Comparison of ENCODE assay signal across 16 cellular contexts in genomic region chr19:49094505-49095482, GRCh38. TPM values are rescaled to one million over a fixed set of nuclear protein-coding genes. Genes with fewer than 3 reads are reported as not detected.
A peak's percentile ranks its signal among the peaks of the same experiment; 100 is the strongest.
DNase-seq lines count a peak whose midpoint lies in the region; ATAC-seq and TF ChIP-seq lines count a peak whose summit lies in the region.
"Had no signal": no experiment of that assay in that cellular context is flagged by ENCODE, and none has a peak within 500 bp of the region (broad histone marks: within the 10 kb centered on the region; RNA-seq: fewer than 3 reads in every experiment).

No MANE protein-coding gene starts in this region.

- H3K27ac ChIP-seq in GM23338 (ENCODE audit: low read depth) (no peak overlapping the region), heart right ventricle (peak overlapping the region in 7 of 10 donors; percentile 20 to 68 (median 43)), osteoblast (ENCODE audit: low read depth, low read length) (no peak overlapping the region)
- H3K27ac ChIP-seq: C4-2B had no signal

- peaks cover 4% of the 10 kb centered on the region for H3K27me3 Mint-ChIP-seq in GM23338 (ENCODE audit: insufficient read depth, low read depth, poor library complexity)
- H3K27me3 Mint-ChIP-seq in immature natural killer cell (ENCODE audit: low read depth in 3 of 3) = peaks cover 0 to 2% (median 1%) of the 10 kb centered on the region in 3 donors

- 56 to 62% methylated on average over 23 of the region's 23 CpGs for WGBS in heart right ventricle, 2 donors

- H3K9me3 ChIP-seq in heart right ventricle = no peaks in the 10 kb centered on the region
- no peaks in the 10 kb centered on the region for H3K9me3 ChIP-seq in osteoblast (ENCODE audit: low read depth, low read length)

- H3K4me2 ChIP-seq in GM23338 (no peak overlapping the region), osteoblast (ENCODE audit: insufficient read depth, low read length) (no peak overlapping the region)

- H3K4me3 Mint-ChIP-seq in GM23338 (no peak overlapping the region), immature natural killer cell (no peak overlapping the region)

- H4K20me1 ChIP-seq in GM23338 (replicated peaks; ENCODE audit: insufficient read depth) (peaks cover 59% of the 10 kb centered on the region), osteoblast (ENCODE audit: insufficient read depth, low read length) (peaks cover 54% of the 10 kb centered on the region)

- TF ChIP-seq CTCF in GM23338 (conservative IDR thresholded peaks at IDR 0.05; ENCODE audit: low read depth in 2 of 2) (no peak), heart right ventricle (IDR thresholded peaks at IDR 0.05) (no peak), osteoblast (IDR thresholded peaks at IDR 0.05; ENCODE audit: extremely low read depth, low read depth, low read length) (no peak)

- peaks cover 39% of the 10 kb centered on the region for H3K36me3 ChIP-seq in GM23338 (ENCODE audit: insufficient read depth)
- peaks cover 0 to 100% (median 51%) of the 10 kb centered on the region in 9 donors for H3K36me3 ChIP-seq in heart right ventricle
- H3K36me3 ChIP-seq in osteoblast (ENCODE audit: insufficient read depth, low read length) = peaks cover 88% of the 10 kb centered on the region

- H3K9me3 Mint-ChIP-seq in GM23338 = no peaks in the 10 kb centered on the region
- H3K9me3 Mint-ChIP-seq in immature natural killer cell = no peaks in the 10 kb centered on the region

- no peaks in the 10 kb centered on the region for H3K9me2 ChIP-seq in GM23338 (ENCODE audit: insufficient read depth)

- H3K4me1 Mint-ChIP-seq in GM23338 (0 out of 3 replicates have a peak, but pooled peaks cover 5% of the 10 kb centered on the region), immature natural killer cell (peaks cover 13 to 29% of the 10 kb centered on the region in 2 donors)

- intact Hi-C loops in heart right ventricle (cut with DNase I) = loop anchor here (5.0 kb wide), 4 partner anchors 48 to 113 kb away; no protein-coding TSS in a partner anchor

- H3K27me3 ChIP-seq in GM23338 (ENCODE audit: insufficient read depth) (no peaks in the 10 kb centered on the region), heart right ventricle (no peaks in the 10 kb centered on the region), osteoblast (ENCODE audit: insufficient read depth, low read length) (no peaks in the 10 kb centered on the region)

- no peak; the same call in 2 of the 3 replicates for ATAC-seq in GM23338
- ATAC-seq in heart right ventricle = peak; percentile 83 to 96 (median 90)

- H3K36me3 Mint-ChIP-seq in GM23338 (ENCODE audit: low read depth) (peaks cover 93% of the 10 kb centered on the region), immature natural killer cell (peaks cover 8 to 32% (median 14%) of the 10 kb centered on the region in 3 donors)

- H3K4me1 ChIP-seq in GM23338 (ENCODE audit: insufficient read depth) (no peaks in the 10 kb centered on the region), heart right ventricle (peaks cover 7 to 50% (median 17%) of the 10 kb centered on the region in 9 donors), osteoblast (ENCODE audit: insufficient read depth, low read length) (no peaks in the 10 kb centered on the region)

- H2AFZ ChIP-seq in GM23338 (no peak overlapping the region), osteoblast (ENCODE audit: low read length) (no peak overlapping the region)

- DNase-seq in GM23338 (ENCODE audit: low spot score) (no peak), amygdala (lab: John Stamatoyannopoulos, UW) (peak in 39 of 56 donors; percentile 3 to 73 (median 34)), heart right ventricle (peak; percentile 48 to 73), osteoblast (ENCODE audit: insufficient read length, low spot score, missing footprints) (peak; percentile 34), NCI-H2171 (lab: John Stamatoyannopoulos, UW) (no peak), immature natural killer cell (no peak), NCI-H1930 (lab: John Stamatoyannopoulos, UW) (no peak)
- no peak for DNase-seq in stimulated activated CD4-positive, alpha-beta T cell treated with anti-CD3 and anti-CD28 coated beads, Interleukin-4, amount 100 ng/mL, for 4 hours
- DNase-seq: activated effector memory CD4-positive, alpha-beta T cell treated with anti-CD3 and anti-CD28 coated beads, Interleukin-2, amount 50 U/mL, for 16 hours; DND-41; NCI-H187 treated with DMSO at 0.1 percent for 48 hours; NCI-H524 had no signal

- peaks cover 62% of the 10 kb centered on the region for H3F3A ChIP-seq in GM23338 (replicated peaks; ENCODE audit: low read depth)

- H3K79me2 ChIP-seq in GM23338 (replicated peaks; ENCODE audit: insufficient read depth) (peaks cover 72% of the 10 kb centered on the region), osteoblast (ENCODE audit: insufficient read depth, low read length) (peaks cover 89% of the 10 kb centered on the region)

- H3K27ac Mint-ChIP-seq in GM23338 = peak overlapping the region; percentile 44; the same call in 1 of the 2 replicates
- H3K27ac Mint-ChIP-seq in immature natural killer cell = peak overlapping the region in 2 of 6 donors; percentile 9 to 34

- H3K4me3 ChIP-seq in GM23338 (no peak overlapping the region), heart right ventricle (no peak overlapping the region), osteoblast (ENCODE audit: insufficient read depth, low read length) (no peak overlapping the region)
- H3K4me3 ChIP-seq: lung had no signal

RNA-seq across cellular contexts. Expression of gene SNRNP70, which starts 9.5 kb away (rescaled TPM):
- 349 and 361 TPM in 2 replicates for total RNA-seq in GM23338 (2014; rRNA removed; shearing (Covaris generic))
- 229 and 243 TPM in 2 replicates for polyA plus RNA-seq in GM23338 (2016; fragmentation: Nextera tagmentation; extraction: Ambion mirVana)
- total RNA-seq in heart right ventricle = 100 to 1,000 TPM in 3 of 10 donors, 10 to 100 TPM in 7; 75.2 to 157 (median 88.4) TPM
- polyA plus RNA-seq in heart right ventricle = 100 to 1,000 TPM; 114 to 330 TPM
- total RNA-seq in osteoblast = 105 and 111 TPM in 2 replicates
- 10 to 100 TPM; 42.6 to 84.4 (median 48.8) TPM for polyA plus RNA-seq in immature natural killer cell

RNA-seq across cellular contexts. Expression of gene LIN7B, which starts 19.4 kb away (rescaled TPM):
- total RNA-seq in GM23338 (2014; rRNA removed; shearing (Covaris generic)) = 1.2 and 7.8 TPM in 2 replicates
- 8.6 and 10.5 TPM in 2 replicates for polyA plus RNA-seq in GM23338 (2016; fragmentation: Nextera tagmentation; extraction: Ambion mirVana)
- 10 to 100 TPM; 17.6 to 26.7 (median 23.0) TPM for total RNA-seq in heart right ventricle
- polyA plus RNA-seq in heart right ventricle = 10 to 100 TPM; 25.9 to 38.5 TPM
- total RNA-seq in osteoblast = 5.6 and 6.2 TPM in 2 replicates
- polyA plus RNA-seq in immature natural killer cell = 1 to 10 TPM; 3.2 to 6.9 (median 5.6) TPM

RNA-seq across cellular contexts. Expression of gene KCNA7, which starts 22.3 kb away (rescaled TPM):
- not detected in 2 replicates for total RNA-seq in GM23338 (2014; rRNA removed; shearing (Covaris generic))
- 0.08 and 0.14 TPM in 2 replicates for polyA plus RNA-seq in GM23338 (2016; fragmentation: Nextera tagmentation; extraction: Ambion mirVana)
- total RNA-seq in heart right ventricle = 1 to 10 TPM in 2 of 10 donors, under 1 TPM in 7, not detected in 1; 0.11 to 4.8 (median 0.26) TPM
- polyA plus RNA-seq in heart right ventricle = 1 to 10 TPM in 1 of 2 donors, under 1 TPM in 1; 0.04 to 1.5 TPM
- total RNA-seq in osteoblast = not detected in 2 replicates
- polyA plus RNA-seq in immature natural killer cell = not detected
- total RNA-seq: fibroblast of lung, lung, OCI-LY7 had no signal
- polyA plus RNA-seq: fibroblast of lung, lung had no signal

RNA-seq across cellular contexts. Expression of gene C19orf73, which starts 24.1 kb away (rescaled TPM):
- 2.6 and 8.1 TPM in 2 replicates for total RNA-seq in GM23338 (2014; rRNA removed; shearing (Covaris generic))
- polyA plus RNA-seq in GM23338 (2016; fragmentation: Nextera tagmentation; extraction: Ambion mirVana) (8.0 and 9.1 TPM in 2 replicates), heart right ventricle (1 to 10 TPM; 1.9 to 5.4 TPM), immature natural killer cell (1 to 10 TPM; 2.6 to 5.5 (median 3.6) TPM)
- total RNA-seq in heart right ventricle (1 to 10 TPM in 5 of 10 donors, under 1 TPM in 5; 0.64 to 2.3 (median 1.0) TPM), osteoblast (0.36 TPM in 1 of 2 replicates, not detected in the other)

RNA-seq across cellular contexts. Expression of gene PPFIA3, which starts 24.6 kb away (rescaled TPM):
- 22.6 and 29.7 TPM in 2 replicates for total RNA-seq in GM23338 (2014; rRNA removed; shearing (Covaris generic))
- 21.3 and 25.4 TPM in 2 replicates for polyA plus RNA-seq in GM23338 (2016; fragmentation: Nextera tagmentation; extraction: Ambion mirVana)
- total RNA-seq in heart right ventricle = 1 to 10 TPM; 3.6 to 7.0 (median 5.8) TPM
- polyA plus RNA-seq in heart right ventricle = 10 to 100 TPM; 15.4 to 16.7 TPM
- 1.1 and 1.2 TPM in 2 replicates for total RNA-seq in osteoblast
- polyA plus RNA-seq in immature natural killer cell = under 1 TPM in 2 of 3 donors, not detected in 1; 0.07 to 0.58 TPM

Comparison
In these comparisons a context has a peak if more than half of its experiments do, and no peak if none do; other contexts are left out.
1. DNase-seq: peak in amygdala (39 of 56), heart right ventricle (2 of 2) and osteoblast (single experiment); none in GM23338 (single experiment), NCI-H2171 (single experiment), immature natural killer cell (0 of 3), stimulated activated CD4-positive, alpha-beta T cell treated with anti-CD3 and anti-CD28 coated beads, Interleukin-4, amount 100 ng/mL, for 4 hours (0 of 2) and NCI-H1930 (0 of 2).
2. H3K27ac ChIP-seq: peak in heart right ventricle (7 of 10); none in GM23338 (single experiment) and osteoblast (single experiment).